ENCODE assay signal across 1 cellular context in genomic region chr16:6484121-6484520, GRCh38.
TF ChIP-seq lines count a peak whose summit lies in the region.

No MANE protein-coding gene starts in this region.

TF ChIP-seq in GM23338, 12 proteins besides CTCF, POLR2A, EP300 and RAD21 (continued from another document):
- TF ChIP-seq ZNF462 (CRISPR knock-in tag; IDR thresholded peaks at IDR 0.05) (no peak), JUNB (IDR thresholded peaks at IDR 0.05; ENCODE audit: unreplicated experiment) (no peak), REST (IDR thresholded peaks at IDR 0.05; ENCODE audit: unreplicated experiment) (no peak), ETS1 (IDR thresholded peaks at IDR 0.05) (no peak), ZNF114 (CRISPR knock-in tag; IDR thresholded peaks at IDR 0.05) (no peak), POLR2AphosphoS5 (IDR thresholded peaks at IDR 0.05; ENCODE audit: low read depth) (no peak), CREB1 (CRISPR knock-in tag; IDR thresholded peaks at IDR 0.05; ENCODE audit: low read depth) (no peak), STAT1 (IDR thresholded peaks at IDR 0.05; ENCODE audit: unreplicated experiment) (no peak), EZH2phosphoT487 (IDR thresholded peaks at IDR 0.05; ENCODE audit: unreplicated experiment) (no peak), NANOG (IDR thresholded peaks at IDR 0.05; ENCODE audit: borderline replicate concordance) (no peak)
